ENCODE assay signal across 7 cellular contexts in the genomic region with DNA sequence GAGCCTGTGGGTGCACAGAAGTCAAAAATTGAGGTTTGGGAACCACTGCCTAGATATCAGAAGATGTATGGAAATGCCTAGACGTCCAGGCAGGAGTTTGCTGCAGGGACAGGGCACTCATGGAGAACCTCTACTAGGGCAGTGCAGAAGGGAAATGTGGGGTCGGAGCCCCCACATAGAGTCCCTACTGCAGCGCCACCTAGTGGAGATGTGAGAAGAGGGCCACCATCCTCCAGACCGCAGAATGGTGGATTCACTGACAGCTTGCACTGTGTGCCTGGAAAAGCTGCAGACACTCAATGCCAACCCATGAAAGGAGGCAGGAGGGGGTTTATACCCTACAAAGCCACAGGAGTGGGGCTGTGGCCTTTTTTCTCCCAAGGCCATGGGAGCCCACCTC.
A peak's percentile ranks its signal among the peaks of the same experiment; 100 is the strongest.
DNase-seq lines count a peak whose midpoint lies in the region; ATAC-seq, FAIRE-seq and TF ChIP-seq lines count a peak whose summit lies in the region.
"Not testable (repeated sequence)": the region's sequence is repeated elsewhere in the genome, so short reads cannot be mapped to it uniquely, and the experiment has no call there.

No MANE protein-coding gene starts in this region.

- not testable (repeated sequence) for H3K4me2 ChIP-seq in GM23338; HepG2 (ENCODE audit: low read depth, low read length)

- H3K4me3 Mint-ChIP-seq in Calu3 (ENCODE audit: low read depth, unreplicated experiment); GM23338; WTC11; endodermal cell; osteocyte (ENCODE audit: unreplicated experiment): not testable (repeated sequence)

- TF ChIP-seq EP300 in HepG2 (IDR thresholded peaks at IDR 0.05; ENCODE audit: low read depth in 2 of 2, low read length in 2 of 2); HepG2 (CRISPR knock-in tag; IDR thresholded peaks at IDR 0.05; ENCODE audit: borderline replicate concordance): not testable (repeated sequence)

- not testable (repeated sequence) for H3K4me1 ChIP-seq in GM23338 (ENCODE audit: insufficient read depth); endodermal cell (ENCODE audit: control insufficient read depth, insufficient read depth, low read length); HepG2 (ENCODE audit: insufficient read depth, low read length)

- H3K27ac Mint-ChIP-seq in Calu3 (ENCODE audit: unreplicated experiment); GM23338; WTC11; endodermal cell; osteocyte (ENCODE audit: unreplicated experiment): not testable (repeated sequence)

- H3K9ac ChIP-seq in endodermal cell (ENCODE audit: extremely low read depth, low read length, poor library complexity, severe bottlenecking); HepG2 (ENCODE audit: insufficient read depth, low read depth, low read length): not testable (repeated sequence)

- H3K9me3 ChIP-seq in endodermal cell (ENCODE audit: control insufficient read depth, low read length), result peaks cover 72% of the 10 kb centered on the region
- H3K9me3 ChIP-seq in HepG2 (ENCODE audit: low read length), result peaks cover 24% of the 10 kb centered on the region

- not testable (repeated sequence) for BruUV-seq in Calu3 (replicated peaks; lab: Mats Ljungman, UMichigan); HepG2 (replicated peaks; lab: Mats Ljungman, UMichigan)

- CTCF ChIA-PET in Calu3 (lab: Charles Lee); WTC11 (lab: Charles Lee); HepG2 (lab: Yijun Ruan, JAX; ENCODE audit: low intra/inter-chr PET ratio, low total read pairs): not testable (repeated sequence)

- H3K79me2 ChIP-seq in GM23338 (replicated peaks; ENCODE audit: insufficient read depth); HepG2 (ENCODE audit: insufficient read depth, low read length): not testable (repeated sequence)

- not testable (repeated sequence) for H2AFZ ChIP-seq in GM23338; HepG2 (ENCODE audit: low read length)

- not testable (repeated sequence) for H3K27ac ChIP-seq in GM23338 (ENCODE audit: low read depth); endodermal cell (ENCODE audit: low read depth, low read length); HepG2 (ENCODE audit: extremely low read length, insufficient read depth, low read length)

- H3K27me3 ChIP-seq in GM23338 (ENCODE audit: insufficient read depth); endodermal cell (ENCODE audit: control insufficient read depth, insufficient read depth, low read length, poor library complexity, severe bottlenecking); HepG2 (ENCODE audit: control insufficient read depth in 1 of 2, insufficient read depth in 2 of 2, low read length in 2 of 2): not testable (repeated sequence)

- not testable (repeated sequence) for TF ChIP-seq POLR2A in HepG2 (IDR thresholded peaks at IDR 0.05; ENCODE audit: insufficient read depth in 1 of 2, low read depth in 2 of 2, low read length in 2 of 2)

- H3K9me2 ChIP-seq in GM23338 (ENCODE audit: insufficient read depth), result not testable (repeated sequence)

- H3K9me3 Mint-ChIP-seq in Calu3 (ENCODE audit: low read depth, unreplicated experiment), result peaks cover 28% of the 10 kb centered on the region
- peaks cover 55% of the 10 kb centered on the region for H3K9me3 Mint-ChIP-seq in GM23338
- peaks cover 72% of the 10 kb centered on the region for H3K9me3 Mint-ChIP-seq in WTC11
- H3K9me3 Mint-ChIP-seq in endodermal cell, result peaks cover 83% of the 10 kb centered on the region
- H3K9me3 Mint-ChIP-seq in osteocyte (ENCODE audit: unreplicated experiment), result peaks cover 60% of the 10 kb centered on the region

- not testable (repeated sequence) for H3K36me3 Mint-ChIP-seq in Calu3 (ENCODE audit: insufficient read depth, unreplicated experiment); osteocyte (ENCODE audit: unreplicated experiment)
- H3K36me3 Mint-ChIP-seq in GM23338 (ENCODE audit: low read depth), result peaks cover 41% of the 10 kb centered on the region
- peaks cover 58% of the 10 kb centered on the region for H3K36me3 Mint-ChIP-seq in WTC11
- peaks cover 38% of the 10 kb centered on the region for H3K36me3 Mint-ChIP-seq in endodermal cell (ENCODE audit: low read depth)

- POLR2A ChIA-PET in WTC11 (lab: Charles Lee); HepG2 (lab: Yijun Ruan, JAX): not testable (repeated sequence)

- not testable (repeated sequence) for H3K4me1 Mint-ChIP-seq in Calu3 (ENCODE audit: low read depth, unreplicated experiment); GM23338; WTC11; endodermal cell; osteocyte (ENCODE audit: unreplicated experiment)

- not testable (repeated sequence) for H3K4me3 ChIP-seq in GM23338; LNCaP clone FGC (ENCODE audit: low read depth, low read length); endodermal cell (ENCODE audit: low read length); HepG2 (replicated peaks in 1 of 3; ENCODE audit: insufficient read depth in 1 of 3, low read depth in 2 of 3, low read length in 3 of 3)

- ATAC-seq in GM23338, WTC11, HepG2: not testable (repeated sequence)

- H3K36me3 ChIP-seq in GM23338 (ENCODE audit: insufficient read depth); endodermal cell (ENCODE audit: control insufficient read depth, insufficient read depth, low read length); HepG2 (replicated peaks in 1 of 2; ENCODE audit: control insufficient read depth in 1 of 2, insufficient read depth in 2 of 2, low read length in 2 of 2): not testable (repeated sequence)

- 70 to 84% methylated on average over 2 to 4 of the region's 4 CpGs for WGBS in endodermal cell (ENCODE audit: insufficient coverage in 1 of 2, insufficient read length in 1 of 2), 2 experiments
- 40% methylated on average over 4 of the region's 4 CpGs for WGBS in HepG2 (ENCODE audit: low lambda C conversion rate)

- peak; percentile 20 for TF ChIP-seq CTCF in Calu3 (IDR thresholded peaks at IDR 0.05; ENCODE audit: unreplicated experiment)
- TF ChIP-seq CTCF in GM23338 (conservative IDR thresholded peaks at IDR 0.05; ENCODE audit: low read depth in 2 of 2), result peak; percentile 55 to 60
- peak; percentile 14; the same call in 1 of the 2 replicates for TF ChIP-seq CTCF in LNCaP clone FGC (IDR thresholded peaks at IDR 0.05; ENCODE audit: control insufficient read depth, extremely low read depth, insufficient read depth)
- TF ChIP-seq CTCF in WTC11 (IDR thresholded peaks at IDR 0.05), result peak; percentile 67
- peak; percentile 63 for TF ChIP-seq CTCF in endodermal cell (conservative IDR thresholded peaks at IDR 0.05)
- TF ChIP-seq CTCF in HepG2 (CRISPR knock-in tag; IDR thresholded peaks at IDR 0.05), result peak; percentile 23
- TF ChIP-seq CTCF in osteocyte (IDR thresholded peaks at IDR 0.05), result not testable (repeated sequence)

- not testable (repeated sequence) for H4K20me1 ChIP-seq in GM23338 (replicated peaks; ENCODE audit: insufficient read depth); HepG2 (ENCODE audit: insufficient read depth, low read length)

- not testable (repeated sequence) for TF ChIP-seq RAD21 in HepG2 (CRISPR knock-in tag; IDR thresholded peaks at IDR 0.05)

- not testable (repeated sequence) for DNase-seq in Calu3; LNCaP clone FGC (ENCODE audit: low read depth); endodermal cell; HepG2 (ENCODE audit: low spot score)
- DNase-seq in GM23338 (ENCODE audit: low spot score) (peak; percentile 1), WTC11 (ENCODE audit: low spot score) (peak; percentile 42), osteocyte (ENCODE audit: extremely low spot score, unreplicated experiment) (peak; percentile 53)

- intact Hi-C loops in Calu3 (cut with micrococcal nuclease; ENCODE audit: unreplicated experiment); HepG2 (cut with micrococcal nuclease; ENCODE audit: unreplicated experiment): not testable (repeated sequence)

- in situ Hi-C loops in HepG2 (cut with HindIII; ENCODE audit: extremely low pct_ligation_motif_present, low pct_unique_long_range_greater_than_20kb), result not testable (repeated sequence)

- not testable (repeated sequence) for FAIRE-seq in HepG2 (lab: Jason Lieb, UNC)

- H3K27me3 Mint-ChIP-seq in Calu3 (ENCODE audit: unreplicated experiment); GM23338 (ENCODE audit: insufficient read depth, low read depth, poor library complexity); WTC11 (ENCODE audit: low read depth); endodermal cell (ENCODE audit: insufficient read depth); osteocyte (ENCODE audit: unreplicated experiment): not testable (repeated sequence)

- H3F3A ChIP-seq in GM23338 (replicated peaks; ENCODE audit: low read depth), result not testable (repeated sequence)
